Comparison of ENCODE assay signal across 1 cellular context in the genomic region with DNA sequence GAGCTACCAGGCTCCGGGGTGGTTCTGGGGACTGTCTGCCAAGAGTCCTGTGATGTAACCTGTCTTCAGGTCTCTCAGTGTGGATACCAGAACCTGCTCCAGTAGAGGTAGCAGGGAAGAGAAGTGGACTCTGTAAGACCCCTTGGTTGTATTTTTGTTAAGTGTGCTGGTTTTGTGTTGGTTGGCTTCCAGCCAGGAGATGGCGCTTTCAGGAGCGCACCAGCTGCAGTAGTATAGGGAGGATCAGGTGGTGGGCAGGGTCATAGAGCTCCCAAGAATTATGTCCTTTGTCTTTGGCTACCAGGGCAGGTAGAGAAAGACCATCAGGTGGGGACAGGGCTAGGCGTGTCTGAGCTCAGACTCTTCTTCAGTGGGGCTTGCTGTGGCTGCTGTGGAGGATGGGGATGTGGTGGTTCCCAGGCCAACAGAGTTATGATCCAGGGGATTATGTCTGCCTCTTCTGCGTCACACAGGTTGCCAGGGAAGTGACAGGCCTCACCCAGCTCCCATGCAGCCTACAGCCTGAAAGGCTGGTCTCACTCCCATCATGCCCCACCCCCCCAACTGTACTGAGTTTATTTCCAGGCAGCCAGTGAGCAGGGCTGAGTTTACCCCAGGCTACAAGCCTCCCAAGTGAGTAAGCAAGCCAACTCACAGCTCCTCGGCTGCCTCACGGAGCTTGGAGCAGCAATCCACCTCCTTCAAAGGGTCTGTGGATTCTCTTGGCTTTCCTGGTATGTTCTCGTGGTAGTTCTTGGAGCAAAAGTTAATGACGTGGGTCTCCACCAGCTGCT.
TF ChIP-seq lines count a peak whose summit lies in the region.

No MANE protein-coding gene starts in this region.

TF ChIP-seq in GM23338, 12 proteins besides CTCF, POLR2A, EP300 and RAD21:
- TF ChIP-seq, protein P1, sequence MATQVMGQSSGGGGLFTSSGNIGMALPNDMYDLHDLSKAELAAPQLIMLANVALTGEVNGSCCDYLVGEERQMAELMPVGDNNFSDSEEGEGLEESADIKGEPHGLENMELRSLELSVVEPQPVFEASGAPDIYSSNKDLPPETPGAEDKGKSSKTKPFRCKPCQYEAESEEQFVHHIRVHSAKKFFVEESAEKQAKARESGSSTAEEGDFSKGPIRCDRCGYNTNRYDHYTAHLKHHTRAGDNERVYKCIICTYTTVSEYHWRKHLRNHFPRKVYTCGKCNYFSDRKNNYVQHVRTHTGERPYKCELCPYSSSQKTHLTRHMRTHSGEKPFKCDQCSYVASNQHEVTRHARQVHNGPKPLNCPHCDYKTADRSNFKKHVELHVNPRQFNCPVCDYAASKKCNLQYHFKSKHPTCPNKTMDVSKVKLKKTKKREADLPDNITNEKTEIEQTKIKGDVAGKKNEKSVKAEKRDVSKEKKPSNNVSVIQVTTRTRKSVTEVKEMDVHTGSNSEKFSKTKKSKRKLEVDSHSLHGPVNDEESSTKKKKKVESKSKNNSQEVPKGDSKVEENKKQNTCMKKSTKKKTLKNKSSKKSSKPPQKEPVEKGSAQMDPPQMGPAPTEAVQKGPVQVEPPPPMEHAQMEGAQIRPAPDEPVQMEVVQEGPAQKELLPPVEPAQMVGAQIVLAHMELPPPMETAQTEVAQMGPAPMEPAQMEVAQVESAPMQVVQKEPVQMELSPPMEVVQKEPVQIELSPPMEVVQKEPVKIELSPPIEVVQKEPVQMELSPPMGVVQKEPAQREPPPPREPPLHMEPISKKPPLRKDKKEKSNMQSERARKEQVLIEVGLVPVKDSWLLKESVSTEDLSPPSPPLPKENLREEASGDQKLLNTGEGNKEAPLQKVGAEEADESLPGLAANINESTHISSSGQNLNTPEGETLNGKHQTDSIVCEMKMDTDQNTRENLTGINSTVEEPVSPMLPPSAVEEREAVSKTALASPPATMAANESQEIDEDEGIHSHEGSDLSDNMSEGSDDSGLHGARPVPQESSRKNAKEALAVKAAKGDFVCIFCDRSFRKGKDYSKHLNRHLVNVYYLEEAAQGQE (IDR thresholded peaks at IDR 0.05; ENCODE audit: unreplicated experiment) = no peak
- TF ChIP-seq EZH2 (IDR thresholded peaks at IDR 0.05; ENCODE audit: low read depth, unreplicated experiment) (no peak), STAT1 (IDR thresholded peaks at IDR 0.05; ENCODE audit: unreplicated experiment) (no peak), POLR2AphosphoS5 (IDR thresholded peaks at IDR 0.05; ENCODE audit: low read depth) (no peak), ZNF331 (CRISPR knock-in tag; IDR thresholded peaks at IDR 0.05; ENCODE audit: low read depth) (no peak), EZH2phosphoT487 (IDR thresholded peaks at IDR 0.05; ENCODE audit: unreplicated experiment) (no peak), NANOG (IDR thresholded peaks at IDR 0.05; ENCODE audit: borderline replicate concordance) (no peak), ZNF114 (CRISPR knock-in tag; IDR thresholded peaks at IDR 0.05) (no peak)
- TF ChIP-seq, protein P2, sequence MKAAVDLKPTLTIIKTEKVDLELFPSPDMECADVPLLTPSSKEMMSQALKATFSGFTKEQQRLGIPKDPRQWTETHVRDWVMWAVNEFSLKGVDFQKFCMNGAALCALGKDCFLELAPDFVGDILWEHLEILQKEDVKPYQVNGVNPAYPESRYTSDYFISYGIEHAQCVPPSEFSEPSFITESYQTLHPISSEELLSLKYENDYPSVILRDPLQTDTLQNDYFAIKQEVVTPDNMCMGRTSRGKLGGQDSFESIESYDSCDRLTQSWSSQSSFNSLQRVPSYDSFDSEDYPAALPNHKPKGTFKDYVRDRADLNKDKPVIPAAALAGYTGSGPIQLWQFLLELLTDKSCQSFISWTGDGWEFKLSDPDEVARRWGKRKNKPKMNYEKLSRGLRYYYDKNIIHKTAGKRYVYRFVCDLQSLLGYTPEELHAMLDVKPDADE (IDR thresholded peaks at IDR 0.05) = no peak
- TF ChIP-seq, protein P3, sequence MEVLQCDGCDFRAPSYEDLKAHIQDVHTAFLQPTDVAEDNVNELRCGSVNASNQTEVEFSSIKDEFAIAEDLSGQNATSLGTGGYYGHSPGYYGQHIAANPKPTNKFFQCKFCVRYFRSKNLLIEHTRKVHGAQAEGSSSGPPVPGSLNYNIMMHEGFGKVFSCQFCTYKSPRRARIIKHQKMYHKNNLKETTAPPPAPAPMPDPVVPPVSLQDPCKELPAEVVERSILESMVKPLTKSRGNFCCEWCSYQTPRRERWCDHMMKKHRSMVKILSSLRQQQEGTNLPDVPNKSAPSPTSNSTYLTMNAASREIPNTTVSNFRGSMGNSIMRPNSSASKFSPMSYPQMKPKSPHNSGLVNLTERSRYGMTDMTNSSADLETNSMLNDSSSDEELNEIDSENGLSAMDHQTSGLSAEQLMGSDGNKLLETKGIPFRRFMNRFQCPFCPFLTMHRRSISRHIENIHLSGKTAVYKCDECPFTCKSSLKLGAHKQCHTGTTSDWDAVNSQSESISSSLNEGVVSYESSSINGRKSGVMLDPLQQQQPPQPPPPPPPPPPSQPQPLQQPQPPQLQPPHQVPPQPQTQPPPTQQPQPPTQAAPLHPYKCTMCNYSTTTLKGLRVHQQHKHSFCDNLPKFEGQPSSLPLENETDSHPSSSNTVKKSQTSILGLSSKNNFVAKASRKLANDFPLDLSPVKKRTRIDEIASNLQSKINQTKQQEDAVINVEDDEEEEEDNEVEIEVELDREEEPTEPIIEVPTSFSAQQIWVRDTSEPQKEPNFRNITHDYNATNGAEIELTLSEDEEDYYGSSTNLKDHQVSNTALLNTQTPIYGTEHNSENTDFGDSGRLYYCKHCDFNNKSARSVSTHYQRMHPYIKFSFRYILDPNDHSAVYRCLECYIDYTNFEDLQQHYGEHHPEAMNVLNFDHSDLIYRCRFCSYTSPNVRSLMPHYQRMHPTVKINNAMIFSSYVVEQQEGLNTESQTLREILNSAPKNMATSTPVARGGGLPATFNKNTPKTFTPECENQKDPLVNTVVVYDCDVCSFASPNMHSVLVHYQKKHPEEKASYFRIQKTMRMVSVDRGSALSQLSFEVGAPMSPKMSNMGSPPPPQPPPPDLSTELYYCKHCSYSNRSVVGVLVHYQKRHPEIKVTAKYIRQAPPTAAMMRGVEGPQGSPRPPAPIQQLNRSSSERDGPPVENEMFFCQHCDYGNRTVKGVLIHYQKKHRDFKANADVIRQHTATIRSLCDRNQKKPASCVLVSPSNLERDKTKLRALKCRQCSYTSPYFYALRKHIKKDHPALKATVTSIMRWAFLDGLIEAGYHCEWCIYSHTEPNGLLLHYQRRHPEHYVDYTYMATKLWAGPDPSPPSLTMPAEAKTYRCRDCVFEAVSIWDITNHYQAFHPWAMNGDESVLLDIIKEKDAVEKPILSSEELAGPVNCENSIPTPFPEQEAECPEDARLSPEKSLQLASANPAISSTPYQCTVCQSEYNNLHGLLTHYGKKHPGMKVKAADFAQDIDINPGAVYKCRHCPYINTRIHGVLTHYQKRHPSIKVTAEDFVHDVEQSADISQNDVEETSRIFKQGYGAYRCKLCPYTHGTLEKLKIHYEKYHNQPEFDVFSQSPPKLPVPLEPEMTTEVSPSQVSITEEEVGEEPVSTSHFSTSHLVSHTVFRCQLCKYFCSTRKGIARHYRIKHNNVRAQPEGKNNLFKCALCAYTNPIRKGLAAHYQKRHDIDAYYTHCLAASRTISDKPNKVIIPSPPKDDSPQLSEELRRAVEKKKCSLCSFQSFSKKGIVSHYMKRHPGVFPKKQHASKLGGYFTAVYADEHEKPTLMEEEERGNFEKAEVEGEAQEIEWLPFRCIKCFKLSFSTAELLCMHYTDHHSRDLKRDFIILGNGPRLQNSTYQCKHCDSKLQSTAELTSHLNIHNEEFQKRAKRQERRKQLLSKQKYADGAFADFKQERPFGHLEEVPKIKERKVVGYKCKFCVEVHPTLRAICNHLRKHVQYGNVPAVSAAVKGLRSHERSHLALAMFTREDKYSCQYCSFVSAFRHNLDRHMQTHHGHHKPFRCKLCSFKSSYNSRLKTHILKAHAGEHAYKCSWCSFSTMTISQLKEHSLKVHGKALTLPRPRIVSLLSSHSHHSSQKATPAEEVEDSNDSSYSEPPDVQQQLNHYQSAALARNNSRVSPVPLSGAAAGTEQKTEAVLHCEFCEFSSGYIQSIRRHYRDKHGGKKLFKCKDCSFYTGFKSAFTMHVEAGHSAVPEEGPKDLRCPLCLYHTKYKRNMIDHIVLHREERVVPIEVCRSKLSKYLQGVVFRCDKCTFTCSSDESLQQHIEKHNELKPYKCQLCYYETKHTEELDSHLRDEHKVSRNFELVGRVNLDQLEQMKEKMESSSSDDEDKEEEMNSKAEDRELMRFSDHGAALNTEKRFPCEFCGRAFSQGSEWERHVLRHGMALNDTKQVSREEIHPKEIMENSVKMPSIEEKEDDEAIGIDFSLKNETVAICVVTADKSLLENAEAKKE (CRISPR knock-in tag; IDR thresholded peaks at IDR 0.05) = no peak
